In genomic region chr3:101195951-101196713, GRCh38 we compare ENCODE assay signal across 1 cellular context.
TF ChIP-seq lines count a peak whose summit lies in the region.

No MANE protein-coding gene starts in this region.

TF ChIP-seq in Ishikawa, 13 proteins besides CTCF, POLR2A, EP300 and RAD21 (continued from another document):
- TF ChIP-seq USF1 (IDR thresholded peaks at IDR 0.05) (no peak), CEBPB (IDR thresholded peaks at IDR 0.05) (no peak), ZBTB7A (IDR thresholded peaks at IDR 0.05; ENCODE audit: low read depth) (no peak), FOXM1 (IDR thresholded peaks at IDR 0.05; ENCODE audit: borderline replicate concordance, low read depth) (no peak), TAF1 (IDR thresholded peaks at IDR 0.05; ENCODE audit: low read depth) (no peak), YY1 (IDR thresholded peaks at IDR 0.05; ENCODE audit: low read depth) (no peak), CREB1 (IDR thresholded peaks at IDR 0.05; ENCODE audit: low read depth) (no peak)
